ENCODE assay signal across 8 cellular contexts in the genomic region with DNA sequence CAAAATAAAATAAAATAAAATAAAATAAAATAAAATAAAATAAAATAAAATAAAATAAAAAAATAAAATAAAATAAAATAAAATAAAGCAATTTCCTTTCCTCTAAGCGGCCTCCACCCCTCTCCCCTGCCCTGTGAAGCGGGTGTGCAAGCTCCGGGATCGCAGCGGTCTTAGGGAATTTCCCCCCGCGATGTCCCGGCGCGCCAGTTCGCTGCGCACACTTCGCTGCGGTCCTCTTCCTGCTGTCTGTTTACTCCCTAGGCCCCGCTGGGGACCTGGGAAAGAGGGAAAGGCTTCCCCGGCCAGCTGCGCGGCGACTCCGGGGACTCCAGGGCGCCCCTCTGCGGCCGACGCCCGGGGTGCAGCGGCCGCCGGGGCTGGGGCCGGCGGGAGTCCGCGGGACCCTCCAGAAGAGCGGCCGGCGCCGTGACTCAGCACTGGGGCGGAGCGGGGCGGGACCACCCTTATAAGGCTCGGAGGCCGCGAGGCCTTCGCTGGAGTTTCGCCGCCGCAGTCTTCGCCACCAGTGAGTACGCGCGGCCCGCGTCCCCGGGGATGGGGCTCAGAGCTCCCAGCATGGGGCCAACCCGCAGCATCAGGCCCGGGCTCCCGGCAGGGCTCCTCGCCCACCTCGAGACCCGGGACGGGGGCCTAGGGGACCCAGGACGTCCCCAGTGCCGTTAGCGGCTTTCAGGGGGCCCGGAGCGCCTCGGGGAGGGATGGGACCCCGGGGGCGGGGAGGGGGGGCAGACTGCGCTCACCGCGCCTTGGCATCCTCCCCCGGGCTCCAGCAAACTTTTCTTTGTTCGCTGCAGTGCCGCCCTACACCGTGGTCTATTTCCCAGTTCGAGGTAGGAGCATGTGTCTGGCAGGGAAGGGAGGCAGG. TPM values are rescaled to one million over a fixed set of nuclear protein-coding genes. Genes with fewer than 3 reads are reported as not detected.
A peak's percentile ranks its signal among the peaks of the same experiment; 100 is the strongest.
DNase-seq lines count a peak whose midpoint lies in the region; ATAC-seq and TF ChIP-seq lines count a peak whose summit lies in the region.

Gene GSTP1, plus strand, starts transcription at position 494 of the 886 bp plus-strand sequence. Its CDS starts 32 bp downstream, at position 526.

- H3K27me3 ChIP-seq in transverse colon, result no peaks in the 10 kb centered on the region

- in situ Hi-C loops in transverse colon (cut with MboI; ENCODE audit: low pct_ligation_motif_present in 1 of 4, low pct_unique_long_range_greater_than_20kb in 1 of 4, low sequenced_read_pairs in 3 of 4), result no loop called here

- H3K36me3 ChIP-seq in transverse colon, result no peaks in the 10 kb centered on the region

- peak; percentile 89 for TF ChIP-seq POLR2A in transverse colon (IDR thresholded peaks at IDR 0.05)

- intact Hi-C loops in cardiac septum (cut with DNase I) (loop anchor here (1.0 to 5.0 kb wide), 3 partner anchors 23 to 75 kb away; partner anchors contain the start of genes CDK2AP2, NDUFV1 and NUDT8), posterior cingulate gyrus (cut with DNase I) (loop anchor here (1.0 to 10.0 kb wide), 2 partner anchors 23 to 69 kb away; partner anchors contain the start of gene NDUFV1), transverse colon (cut with DNase I; ENCODE audit: low total_unique reads) (loop anchor here (1.0 kb wide), 1 partner anchor 46 kb away; the partner anchor contains the start of gene NUDT8)

- peak; percentile 57 for ATAC-seq in GM21390 (IDR thresholded peaks at IDR 0.05; ENCODE audit: unreplicated experiment)
- ATAC-seq in activated naive CD8-positive, alpha-beta T cell treated with anti-CD3 and anti-CD28 coated beads, Interleukin-2, amount 10 ng/mL, durations not matched to agents 7 days and 5 days (ENCODE audit: low read depth), result peak; percentile 91

- H3K4me3 ChIP-seq in transverse colon, result peak within 1 kb of the TSS; percentile 60 to 94 (median 86)

- peak; percentile 97 for DNase-seq in DMS114 treated with DMSO at 0.1 percent for 48 hours (lab: John Stamatoyannopoulos, UW; ENCODE audit: unreplicated experiment)
- DNase-seq in SW 1271 (lab: John Stamatoyannopoulos, UW), result peak; percentile 61 to 85
- DNase-seq in activated naive CD8-positive, alpha-beta T cell treated with anti-CD3 and anti-CD28 coated beads, Interleukin-2, amount 10 ng/mL, durations not matched to agents 7 days and 5 days, result peak; percentile 86
- DNase-seq in cardiac septum (ENCODE audit: low spot score), result peak; percentile 95
- peak; percentile 79 to 98 (median 90) for DNase-seq in posterior cingulate gyrus
- peak; percentile 92 for DNase-seq in transverse colon

- H3K4me3 Mint-ChIP-seq in IgD-negative memory B cell, result peak within 1 kb of the TSS; percentile 65 to 89 (median 86)
- H3K4me3 Mint-ChIP-seq in activated naive CD8-positive, alpha-beta T cell treated with anti-CD3 and anti-CD28 coated beads, Interleukin-2, amount 10 ng/mL, durations not matched to agents 7 days and 5 days, result peak within 1 kb of the TSS; percentile 95

- H3K9me3 ChIP-seq in transverse colon, result no peaks in the 10 kb centered on the region

- peak within 1 kb of the TSS; percentile 68 to 97 (median 87) for H3K27ac Mint-ChIP-seq in IgD-negative memory B cell
- H3K27ac Mint-ChIP-seq in activated naive CD8-positive, alpha-beta T cell treated with anti-CD3 and anti-CD28 coated beads, Interleukin-2, amount 10 ng/mL, durations not matched to agents 7 days and 5 days, result peak within 1 kb of the TSS; percentile 81

- POLR2A ChIA-PET in activated naive CD8-positive, alpha-beta T cell treated with anti-CD3 and anti-CD28 coated beads, Interleukin-2, amount 10 ng/mL, durations not matched to agents 7 days and 5 days (lab: Charles Lee), result interaction anchor here (0.5 to 1.9 kb wide), 2 partner anchors 31 to 750 kb away, joined by 7 to 8 read pairs; no protein-coding TSS in a partner anchor

- peak within 1 kb of the TSS; percentile 99 to 100 (median 100) for H3K27ac ChIP-seq in transverse colon

- no peaks in the 10 kb centered on the region for H3K36me3 Mint-ChIP-seq in IgD-negative memory B cell
- H3K36me3 Mint-ChIP-seq in activated naive CD8-positive, alpha-beta T cell treated with anti-CD3 and anti-CD28 coated beads, Interleukin-2, amount 10 ng/mL, durations not matched to agents 7 days and 5 days, result peaks cover 26% of the 10 kb centered on the region

- H3K27me3 Mint-ChIP-seq in IgD-negative memory B cell, result peaks cover 5% of the 10 kb centered on the region
- peaks cover 33% of the 10 kb centered on the region for H3K27me3 Mint-ChIP-seq in activated naive CD8-positive, alpha-beta T cell treated with anti-CD3 and anti-CD28 coated beads, Interleukin-2, amount 10 ng/mL, durations not matched to agents 7 days and 5 days

- H3K9me3 Mint-ChIP-seq in IgD-negative memory B cell, result peaks cover 0 to 2% (median 0%) of the 10 kb centered on the region in 3 donors
- H3K9me3 Mint-ChIP-seq in activated naive CD8-positive, alpha-beta T cell treated with anti-CD3 and anti-CD28 coated beads, Interleukin-2, amount 10 ng/mL, durations not matched to agents 7 days and 5 days, result no peaks in the 10 kb centered on the region

- WGBS in transverse colon (ENCODE audit: low coverage in 1 of 2), 2 donors, result 0 to 2% methylated on average over 14 to 39 of the region's 76 CpGs

- TF ChIP-seq CTCF in transverse colon (IDR thresholded peaks at IDR 0.05), result peak; percentile 53 to 80 (median 66)

- peaks cover 52 to 56% (median 55%) of the 10 kb centered on the region in 3 donors for H3K4me1 Mint-ChIP-seq in IgD-negative memory B cell
- peaks cover 39% of the 10 kb centered on the region for H3K4me1 Mint-ChIP-seq in activated naive CD8-positive, alpha-beta T cell treated with anti-CD3 and anti-CD28 coated beads, Interleukin-2, amount 10 ng/mL, durations not matched to agents 7 days and 5 days

- TF ChIP-seq EP300 in transverse colon (IDR thresholded peaks at IDR 0.05; ENCODE audit: low read depth), result no peak

- peaks cover 8 to 38% (median 22%) of the 10 kb centered on the region in 4 donors for H3K4me1 ChIP-seq in transverse colon

RNA-seq across cellular contexts. Expression of gene GSTP1, which starts in this region (rescaled TPM):
- polyA plus RNA-seq in IgD-negative memory B cell, result 214 TPM
- 100 to 1,000 TPM; 211 to 219 TPM for total RNA-seq in activated naive CD8-positive, alpha-beta T cell treated with anti-CD3 and anti-CD28 coated beads, Interleukin-2, amount 10 ng/mL, durations not matched to agents 7 days and 5 days
- total RNA-seq in cardiac septum (272 TPM), transverse colon (100 to 1,000 TPM; 166 to 578 (median 537) TPM)

Comparison
In these comparisons a context has a peak if more than half of its experiments do, and no peak if none do; other contexts are left out.
1. Peak in every context shown above with its lines: DNase-seq, ATAC-seq, H3K4me3 ChIP-seq and H3K27ac ChIP-seq.